ENCODE assay signal across 9 cellular contexts in the genomic region with DNA sequence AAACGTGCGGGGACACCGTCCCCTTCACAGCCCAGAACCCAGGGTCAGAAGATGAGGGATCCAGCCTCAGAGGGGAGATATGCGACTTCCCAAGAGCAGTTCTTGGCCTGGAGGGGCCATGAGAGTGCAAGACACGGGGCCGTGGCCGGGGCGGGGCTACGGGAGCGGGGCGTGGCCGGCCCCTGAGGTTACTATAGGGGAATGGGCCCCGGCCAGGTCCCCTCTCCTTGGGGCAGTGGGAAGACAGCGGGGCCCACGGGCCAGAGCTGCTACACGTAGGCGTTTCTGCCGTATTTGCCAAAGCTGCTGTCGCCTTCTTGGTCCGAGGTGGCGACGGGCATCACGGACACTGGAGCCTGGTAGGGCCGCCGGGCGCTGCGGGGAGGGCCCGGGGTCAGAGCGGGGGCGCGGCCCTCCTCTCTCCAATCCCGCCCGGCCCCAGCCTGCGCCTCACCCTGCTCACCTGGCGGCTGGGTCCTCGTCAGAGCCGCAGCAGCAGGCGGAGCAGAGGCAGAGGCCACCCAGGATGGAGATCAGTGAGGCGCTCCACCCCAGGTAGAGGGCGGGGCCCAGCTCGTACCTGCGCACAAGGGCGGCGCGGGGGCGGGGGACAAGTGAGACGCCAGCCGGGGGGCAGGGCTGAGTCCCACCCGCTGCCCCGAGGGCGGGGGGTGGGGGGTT. TPM values are rescaled to one million over a fixed set of nuclear protein-coding genes. Genes with fewer than 3 reads are reported as not detected.
A peak's percentile ranks its signal among the peaks of the same experiment; 100 is the strongest.
DNase-seq lines count a peak whose midpoint lies in the region; ATAC-seq, FAIRE-seq and TF ChIP-seq lines count a peak whose summit lies in the region.
"Had no signal": no experiment of that assay in that cellular context is flagged by ENCODE, and none has a peak within 500 bp of the region (broad histone marks: within the 10 kb centered on the region; RNA-seq: fewer than 3 reads in every experiment).

No MANE protein-coding gene starts in this region.

- H3K4me1 ChIP-seq in esophagus squamous epithelium (peaks cover 7 to 47% (median 14%) of the 10 kb centered on the region in 3 donors), trophoblast cell (ENCODE audit: control insufficient read depth in 1 of 2, insufficient read depth in 2 of 2, low read length in 2 of 2) (peaks cover 6 to 10% of the 10 kb centered on the region in 2 experiments)

- H3K79me1 ChIP-seq in trophoblast cell (ENCODE audit: low read length) = peaks cover 7% of the 10 kb centered on the region

- ATAC-seq in GM21825 (IDR thresholded peaks at IDR 0.05; ENCODE audit: unreplicated experiment) (no peak), HG02981 (IDR thresholded peaks at IDR 0.05; ENCODE audit: unreplicated experiment) (no peak)

- H3K36me3 ChIP-seq in esophagus squamous epithelium (peaks cover 0 to 46% (median 4%) of the 10 kb centered on the region in 3 donors), trophoblast cell (ENCODE audit: control insufficient read depth in 1 of 2, insufficient read depth in 2 of 2, low read length in 2 of 2) (peaks cover 12 to 21% of the 10 kb centered on the region in 2 experiments)

- H2BK12ac ChIP-seq in trophoblast cell (ENCODE audit: low read length) = no peak overlapping the region

- peak overlapping the region; percentile 73 for H3K14ac ChIP-seq in trophoblast cell (ENCODE audit: low read length)

- TF ChIP-seq POLR2A in esophagus squamous epithelium (IDR thresholded peaks at IDR 0.05) = peak in 1 of 4 donors; percentile 23

- 17% methylated on average over 6 of the region's 51 CpGs; no CpG with 5 or more reads in 1 of the 2 donors for WGBS in esophagus squamous epithelium, 2 donors
- WGBS in trophoblast cell (ENCODE audit: extremely low coverage, insufficient coverage, insufficient read length) = no CpG with 5 or more reads among the region's 51 CpGs

- intact Hi-C loops in esophagus squamous epithelium (cut with DNase I) = no loop called here

- no peak overlapping the region for H3K9ac ChIP-seq in trophoblast cell (ENCODE audit: low read length)

- no peaks in the 10 kb centered on the region for H3K9me3 ChIP-seq in esophagus squamous epithelium
- H3K9me3 ChIP-seq in trophoblast cell (ENCODE audit: insufficient read depth, low read depth, low read length) = no peaks in the 10 kb centered on the region

- FAIRE-seq in urothelium cell line (lab: Jason Lieb, UNC) = no peak

- H3K18ac ChIP-seq in trophoblast cell (ENCODE audit: low read length) = peak overlapping the region; percentile 88

- DNase-seq in ELF-1 (ENCODE audit: low read depth, low spot score) (peak; percentile 67), NCI-H748 (lab: John Stamatoyannopoulos, UW; ENCODE audit: unreplicated experiment) (peak; percentile 80), esophagus squamous epithelium (lab: John Stamatoyannopoulos, UW) (no peak), trophoblast cell (peak; percentile 87 to 89), urothelium cell line (ENCODE audit: low spot score) (no peak)
- DNase-seq in central memory CD4-positive, alpha-beta T cell = no peak

- H2AFZ ChIP-seq in trophoblast cell (ENCODE audit: insufficient read depth, low read length, poor library complexity) = peak overlapping the region; percentile 48

- peak overlapping the region; percentile 92 for H3K4me2 ChIP-seq in trophoblast cell (ENCODE audit: low read length)

- no peaks in the 10 kb centered on the region for H3K79me2 ChIP-seq in trophoblast cell (ENCODE audit: control insufficient read depth, insufficient read depth, low read length, poor library complexity)

- no peak for TF ChIP-seq CTCF in esophagus squamous epithelium (IDR thresholded peaks at IDR 0.05)

- peak overlapping the region; percentile 5 for H4K12ac ChIP-seq in trophoblast cell (ENCODE audit: low read depth, low read length)

- peak overlapping the region; percentile 45 for H2BK5ac ChIP-seq in trophoblast cell (ENCODE audit: low read depth, low read length, poor library complexity)

- H2BK120ac ChIP-seq in trophoblast cell (ENCODE audit: insufficient read depth, low read length, poor library complexity) = no peak overlapping the region

- peak overlapping the region; percentile 26 for H2AK5ac ChIP-seq in trophoblast cell (ENCODE audit: low read length)

- H4K8ac ChIP-seq in trophoblast cell (ENCODE audit: low read depth, low read length) = peak overlapping the region; percentile 75

- H3K4me3 ChIP-seq in esophagus squamous epithelium = peak overlapping the region; percentile 28 to 63 (median 46)
- peak overlapping the region; percentile 68 for H3K4me3 ChIP-seq in trophoblast cell (ENCODE audit: low read depth, low read length)

- H4K91ac ChIP-seq in trophoblast cell (ENCODE audit: low read depth, low read length) = peak overlapping the region; percentile 87

- peak overlapping the region; percentile 19 for H3K4ac ChIP-seq in trophoblast cell (ENCODE audit: low read depth, low read length)

- peak overlapping the region; percentile 62 to 81 (median 70) for H3K27ac ChIP-seq in esophagus squamous epithelium
- H3K27ac ChIP-seq in trophoblast cell (ENCODE audit: low read depth, low read length) = peak overlapping the region; percentile 44

- no peaks in the 10 kb centered on the region for H3K27me3 ChIP-seq in esophagus squamous epithelium
- H3K27me3 ChIP-seq in trophoblast cell (ENCODE audit: insufficient read depth, low read length) = no peaks in the 10 kb centered on the region

- no peak overlapping the region for H3K23ac ChIP-seq in trophoblast cell (ENCODE audit: low read length)

RNA-seq across cellular contexts. Expression of a gene that starts 5.3 kb away (rescaled TPM):
- total RNA-seq in esophagus squamous epithelium = 1 to 10 TPM; 3.1 to 6.7 (median 4.2) TPM
- 5.2 and 5.5 TPM in 2 replicates for polyA plus RNA-seq in trophoblast cell (2013)

RNA-seq across cellular contexts. Expression of a gene that starts 12.6 kb away (rescaled TPM):
- total RNA-seq in esophagus squamous epithelium = 100 to 1,000 TPM; 127 to 233 (median 145) TPM
- 109 and 114 TPM in 2 replicates for polyA plus RNA-seq in trophoblast cell (2013)

RNA-seq across cellular contexts. Expression of a gene that starts 14.3 kb away (rescaled TPM):
- total RNA-seq in esophagus squamous epithelium = 10 to 100 TPM; 51.3 to 87.9 (median 64.4) TPM
- 69.1 and 70.0 TPM in 2 replicates for polyA plus RNA-seq in trophoblast cell (2013)

RNA-seq across cellular contexts. Expression of a gene that starts 14.9 kb away (rescaled TPM):
- 10 to 100 TPM in 2 of 4 donors, 1 to 10 TPM in 2; 2.5 to 14.5 (median 9.7) TPM for total RNA-seq in esophagus squamous epithelium
- 72.0 and 76.5 TPM in 2 replicates for polyA plus RNA-seq in trophoblast cell (2013)

RNA-seq across cellular contexts. Expression of a gene that starts 31.4 kb away (rescaled TPM):
- total RNA-seq in esophagus squamous epithelium = not detected
- polyA plus RNA-seq in trophoblast cell (2013) = 0.04 TPM in 1 of 2 replicates, not detected in the other
- total RNA-seq: myocyte had no signal

Comparison
In these comparisons a context has a peak if more than half of its experiments do, and no peak if none do; other contexts are left out.
1. DNase-seq: peak in ELF-1 (single experiment), NCI-H748 (single experiment) and trophoblast cell (2 of 2); none in esophagus squamous epithelium (single experiment), central memory CD4-positive, alpha-beta T cell (single experiment) and urothelium cell line (single experiment).